ENCODE assay signal across 8 cellular contexts in the genomic region with DNA sequence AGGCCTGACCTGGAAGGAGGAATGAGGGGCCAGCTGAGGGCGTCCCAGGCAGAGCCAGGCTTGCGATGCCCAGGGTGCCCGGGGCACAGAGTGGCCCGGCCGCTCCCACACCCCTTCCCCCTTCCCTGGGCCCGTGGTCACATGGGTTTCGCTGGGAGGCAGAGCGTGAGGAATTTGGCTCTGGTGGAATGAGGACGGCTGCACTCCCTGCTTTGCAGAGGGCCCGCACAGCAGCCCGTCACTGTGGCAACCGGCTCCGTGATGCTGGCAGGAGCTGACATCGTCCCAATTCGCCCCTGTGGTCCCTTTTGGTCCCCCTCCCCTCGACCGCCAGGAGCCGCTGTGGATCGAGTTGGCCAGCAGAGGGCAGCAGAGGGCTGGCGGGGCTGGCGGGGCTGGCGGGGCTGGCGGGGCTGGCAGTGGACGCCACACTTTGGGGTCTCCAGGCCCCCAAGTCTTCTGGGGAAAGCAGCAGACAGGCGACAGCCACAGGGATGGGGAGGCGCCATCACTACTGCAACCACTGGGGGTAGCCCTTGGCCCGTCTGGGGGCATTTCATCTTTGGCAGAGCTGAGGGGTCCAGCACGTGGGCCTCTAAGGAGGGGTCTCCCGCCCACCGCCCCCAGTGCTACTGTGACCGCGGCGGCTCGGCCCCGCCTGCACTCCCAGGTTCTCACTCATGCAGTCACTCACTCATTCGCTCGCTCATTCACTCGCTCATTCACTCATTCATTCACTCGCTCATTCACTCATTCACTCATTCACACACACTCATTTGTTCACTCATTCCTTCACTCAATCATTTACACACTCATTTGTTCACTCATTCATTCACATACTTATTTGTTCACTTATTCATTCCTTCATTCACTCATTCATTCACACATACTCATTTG. TPM values are rescaled to one million over a fixed set of nuclear protein-coding genes. Genes with fewer than 3 reads are reported as not detected.
DNase-seq lines count a peak whose midpoint lies in the region; ATAC-seq, FAIRE-seq and TF ChIP-seq lines count a peak whose summit lies in the region.

No MANE protein-coding gene starts in this region.

- FAIRE-seq in urothelium cell line (lab: Jason Lieb, UNC), result no peak

- TF ChIP-seq CTCF in epithelial cell of esophagus (IDR thresholded peaks at IDR 0.05; ENCODE audit: insufficient read depth, low read depth, low read length, missing control alignments), result peak; percentile 63

- peak; percentile 78 for ATAC-seq in naive thymus-derived CD4-positive, alpha-beta T cell
- no peak for ATAC-seq in HG02763 (IDR thresholded peaks at IDR 0.05; ENCODE audit: unreplicated experiment)

- peaks cover 0 to 3% of the 10 kb centered on the region in 2 donors for H3K27me3 ChIP-seq in naive thymus-derived CD4-positive, alpha-beta T cell (ENCODE audit: control insufficient read depth in 2 of 2, insufficient read depth in 2 of 2, low read length in 2 of 2)

- no peak overlapping the region for H3K27ac Mint-ChIP-seq in naive thymus-derived CD4-positive, alpha-beta T cell

- POLR2A ChIA-PET in naive thymus-derived CD4-positive, alpha-beta T cell (lab: Charles Lee), result interaction anchor here (0.5 kb wide), 1 partner anchor 471 kb away, joined by 3 read pairs; no protein-coding TSS in a partner anchor

- intact Hi-C loops in naive thymus-derived CD4-positive, alpha-beta T cell (cut with micrococcal nuclease), result loop anchor here (1.0 to 5.0 kb wide), 3 partner anchors 123 to 1091 kb away; no protein-coding TSS in a partner anchor

- H3K4me3 ChIP-seq in epithelial cell of esophagus (ENCODE audit: low read length), result no peak overlapping the region
- H3K4me3 ChIP-seq in naive thymus-derived CD4-positive, alpha-beta T cell (ENCODE audit: low read length), result no peak overlapping the region

- H3K27ac ChIP-seq in naive thymus-derived CD4-positive, alpha-beta T cell (ENCODE audit: low read depth, low read length), result no peak overlapping the region

- peaks cover 0 to 3% (median 0%) of the 10 kb centered on the region in 5 donors for H3K36me3 Mint-ChIP-seq in naive thymus-derived CD4-positive, alpha-beta T cell

- CTCF ChIA-PET in naive thymus-derived CD4-positive, alpha-beta T cell (lab: Charles Lee), result interaction anchor here (0.7 to 3.0 kb wide), 3 partner anchors 9 to 124 kb away, joined by 3 to 15 read pairs (median 5); no protein-coding TSS in a partner anchor

- no peaks in the 10 kb centered on the region for H3K4me1 ChIP-seq in naive thymus-derived CD4-positive, alpha-beta T cell (ENCODE audit: control insufficient read depth in 2 of 2, insufficient read depth in 2 of 2, low read length in 2 of 2)

- H3K4me3 Mint-ChIP-seq in naive thymus-derived CD4-positive, alpha-beta T cell, result no peak overlapping the region

- H3K4me1 Mint-ChIP-seq in naive thymus-derived CD4-positive, alpha-beta T cell, result peaks cover 0 to 3% (median 0%) of the 10 kb centered on the region in 7 donors

- H3K27me3 Mint-ChIP-seq in naive thymus-derived CD4-positive, alpha-beta T cell, result peaks cover 0 to 18% (median 12%) of the 10 kb centered on the region in 5 donors

- no peaks in the 10 kb centered on the region for H3K36me3 ChIP-seq in naive thymus-derived CD4-positive, alpha-beta T cell (ENCODE audit: control insufficient read depth in 2 of 3, insufficient read depth in 3 of 3, low read length in 3 of 3)

- no peaks in the 10 kb centered on the region for H3K9me3 ChIP-seq in naive thymus-derived CD4-positive, alpha-beta T cell (ENCODE audit: control insufficient read depth in 2 of 3, low read length in 3 of 3)

- H3K9me3 Mint-ChIP-seq in naive thymus-derived CD4-positive, alpha-beta T cell, result peaks cover 0 to 5% (median 0%) of the 10 kb centered on the region in 11 donors

- DNase-seq in GM03348 (ENCODE audit: low spot score) (peak; percentile 77), NAMALWA (ENCODE audit: low spot score) (peak; percentile 73), epithelial cell of esophagus (ENCODE audit: low read depth) (no peak), urothelium cell line (ENCODE audit: low spot score) (peak; percentile 80), COLO829 (ENCODE audit: low spot score) (no peak)
- peak; percentile 15 to 20 for DNase-seq in activated CD4-positive, alpha-beta T cell treated with anti-CD3 and anti-CD28 coated beads, Interleukin-2, amount 50 U/mL, for 24 hours (ENCODE audit: low read depth in 1 of 2, low spot score in 1 of 2)
- peak in 8 of 9 donors; percentile 16 to 64 (median 37) for DNase-seq in naive thymus-derived CD4-positive, alpha-beta T cell

RNA-seq across cellular contexts. Expression of a gene that starts 49.7 kb away (rescaled TPM):
- total RNA-seq in naive thymus-derived CD4-positive, alpha-beta T cell, result not detected
- not detected for polyA plus RNA-seq in naive thymus-derived CD4-positive, alpha-beta T cell

Comparison
In these comparisons a context has a peak if more than half of its experiments do, and no peak if none do; other contexts are left out.
1. DNase-seq: peak in GM03348 (single experiment), NAMALWA (single experiment), activated CD4-positive, alpha-beta T cell treated with anti-CD3 and anti-CD28 coated beads, Interleukin-2, amount 50 U/mL, for 24 hours (2 of 2), naive thymus-derived CD4-positive, alpha-beta T cell (8 of 9) and urothelium cell line (single experiment); none in epithelial cell of esophagus (single experiment) and COLO829 (single experiment).